ENCODE assay signal across 11 cellular contexts in the genomic region with DNA sequence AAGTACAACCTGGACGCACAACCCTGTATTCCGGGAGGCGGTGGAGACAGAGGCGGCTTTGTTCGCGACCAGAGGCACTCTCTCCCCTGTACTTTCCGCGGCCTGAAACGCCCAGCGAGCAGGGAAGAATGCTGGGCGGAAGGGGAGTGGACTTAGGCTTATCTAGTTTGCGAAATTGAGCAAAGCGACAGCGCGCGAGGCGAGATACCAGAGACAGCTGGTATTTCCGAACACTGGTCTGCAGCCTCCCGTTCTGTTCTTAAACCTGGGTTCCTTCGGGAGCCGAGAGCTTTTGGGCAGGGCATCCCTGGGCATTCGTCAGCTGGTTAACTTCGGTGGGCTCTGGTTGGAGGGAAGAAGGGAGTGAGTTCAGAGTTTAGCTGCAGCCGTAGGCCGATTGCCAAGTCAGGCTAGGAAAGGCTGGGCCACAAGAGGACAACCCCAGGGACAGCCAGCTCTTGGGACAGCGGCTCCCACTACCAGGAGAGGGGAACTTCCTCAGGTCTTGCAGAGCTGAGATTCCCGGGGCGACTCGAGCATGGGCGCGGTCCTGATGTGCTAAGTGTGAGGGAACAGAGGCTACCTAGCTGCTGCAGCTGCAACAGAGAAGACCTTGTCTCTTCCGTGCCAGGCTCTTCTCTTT. TPM values are rescaled to one million over a fixed set of nuclear protein-coding genes. Genes with fewer than 3 reads are reported as not detected.
DNase-seq lines count a peak whose midpoint lies in the region; ATAC-seq and TF ChIP-seq lines count a peak whose summit lies in the region.
"Had no signal": no experiment of that assay in that cellular context is flagged by ENCODE, and none has a peak within 500 bp of the region (broad histone marks: within the 10 kb centered on the region; RNA-seq: fewer than 3 reads in every experiment).

No MANE protein-coding gene starts in this region.

- intact Hi-C loops in activated B cell treated with CpG ODN at 0.5 μM for 24 hours (cut with micrococcal nuclease) = loop anchor here (10.0 kb wide), 1 partner anchor 1305 kb away; no protein-coding TSS in a partner anchor
- intact Hi-C loops in tibial artery (cut with DNase I; ENCODE audit: low total_unique reads) = no loop called here
- intact Hi-C loops in Right ventricle myocardium superior (cut with DNase I) = loop anchor here (10.0 kb wide), 1 partner anchor 825 kb away; no protein-coding TSS in a partner anchor
- intact Hi-C loops in dorsolateral prefrontal cortex (cut with DNase I) = no loop called here

- peak overlapping the region; percentile 18 for H3K27ac Mint-ChIP-seq in activated B cell treated with CpG ODN at 0.5 μM for 24 hours

- peaks cover 5 to 100% of the 10 kb centered on the region in 2 donors for H3K27me3 ChIP-seq in tibial artery
- H3K27me3 ChIP-seq in dorsolateral prefrontal cortex = peaks cover 54 to 100% (median 100%) of the 10 kb centered on the region in 45 donors

- TF ChIP-seq CTCF in activated B cell treated with CpG ODN at 0.5 μM for 24 hours (IDR thresholded peaks at IDR 0.05) (no peak), tibial artery (IDR thresholded peaks at IDR 0.05) (no peak), dorsolateral prefrontal cortex (IDR thresholded peaks at IDR 0.05 in 54 of 56, conservative IDR thresholded peaks at IDR 0.05 in 2 of 56; ENCODE audit: low read depth in 1 of 56, partially characterized antibody in 56 of 56) (no peak)

- no peak overlapping the region for H3K4me3 Mint-ChIP-seq in activated B cell treated with CpG ODN at 0.5 μM for 24 hours

- POLR2A ChIA-PET in activated B cell treated with CpG ODN at 0.5 μM for 24 hours (lab: Charles Lee) = interaction anchor here (1.4 to 1.6 kb wide), 2 partner anchors 14 to 15 kb away, joined by 3 to 8 read pairs; partner anchors contain the start of gene BUB3

- peak; percentile 23 for DNase-seq in stimulated activated CD4-positive, alpha-beta T cell treated with anti-CD3 and anti-CD28 coated beads, Interleukin-15, amount 100 ng/mL, for 24 hours
- DNase-seq in stimulated activated CD4-positive, alpha-beta T cell treated with anti-CD3 and anti-CD28 coated beads, Interleukin-2, amount 100 ng/mL, for 24 hours = no peak
- DNase-seq in activated B cell treated with CpG ODN at 0.5 μM for 24 hours = no peak
- DNase-seq in left kidney (ENCODE audit: low read depth, low spot score) = peak; percentile 81
- DNase-seq in tibial artery = no peak
- no peak for DNase-seq in NCI-H2196 (lab: John Stamatoyannopoulos, UW; ENCODE audit: unreplicated experiment)
- DNase-seq in Right ventricle myocardium superior = no peak
- no peak for DNase-seq in dorsolateral prefrontal cortex
- DNase-seq: DMS153 had no signal

- H3K4me3 ChIP-seq in tibial artery = no peak overlapping the region
- H3K4me3 ChIP-seq in dorsolateral prefrontal cortex = no peak overlapping the region

- H3K27ac ChIP-seq in tibial artery (no peak overlapping the region), dorsolateral prefrontal cortex (no peak overlapping the region)
- H3K27ac ChIP-seq: epithelial cell of prostate had no signal

- H3K4me1 Mint-ChIP-seq in activated B cell treated with CpG ODN at 0.5 μM for 24 hours = peaks cover 18% of the 10 kb centered on the region

- ATAC-seq in activated B cell treated with CpG ODN at 0.5 μM for 24 hours (ENCODE audit: low read depth) (no peak), Right ventricle myocardium superior (ENCODE audit: poor library complexity) (no peak)

- peaks cover 67% of the 10 kb centered on the region for H3K27me3 Mint-ChIP-seq in activated B cell treated with CpG ODN at 0.5 μM for 24 hours

- H3K36me3 ChIP-seq in tibial artery = no peaks in the 10 kb centered on the region

- no peaks in the 10 kb centered on the region for H3K9me3 Mint-ChIP-seq in activated B cell treated with CpG ODN at 0.5 μM for 24 hours

- H3K4me1 ChIP-seq in tibial artery = peaks cover 0 to 45% (median 39%) of the 10 kb centered on the region in 4 donors

- no peaks in the 10 kb centered on the region for H3K36me3 Mint-ChIP-seq in activated B cell treated with CpG ODN at 0.5 μM for 24 hours (ENCODE audit: low read depth)

- H3K9me3 ChIP-seq in tibial artery = no peaks in the 10 kb centered on the region

- CTCF ChIA-PET in activated B cell treated with CpG ODN at 0.5 μM for 24 hours (lab: Charles Lee) = interaction anchor here (0.6 to 1.4 kb wide), 2 partner anchors 11 to 828 kb away, joined by 3 read pairs; no protein-coding TSS in a partner anchor

RNA-seq across cellular contexts. Expression of gene HMX3, which starts 3.9 kb away (rescaled TPM):
- total RNA-seq in activated B cell treated with CpG ODN at 0.5 μM for 24 hours (not detected in 2 replicates), Right ventricle myocardium superior (not detected), dorsolateral prefrontal cortex (not detected)
- total RNA-seq: pulmonary artery endothelial cell had no signal

RNA-seq across cellular contexts. Expression of gene HMX2, which starts 8.3 kb away (rescaled TPM):
- total RNA-seq in activated B cell treated with CpG ODN at 0.5 μM for 24 hours (0.13 TPM in 1 of 2 replicates, not detected in the other), Right ventricle myocardium superior (not detected), dorsolateral prefrontal cortex (not detected)
- total RNA-seq: pulmonary artery endothelial cell had no signal

RNA-seq across cellular contexts. Expression of gene BUB3, which starts 14.6 kb away (rescaled TPM):
- 137 and 141 TPM in 2 replicates for total RNA-seq in activated B cell treated with CpG ODN at 0.5 μM for 24 hours
- 36.3 TPM for total RNA-seq in Right ventricle myocardium superior
- total RNA-seq in dorsolateral prefrontal cortex = 10 to 100 TPM; 42.8 to 88.8 (median 64.1) TPM

Comparison
In these comparisons a context has a peak if more than half of its experiments do, and no peak if none do; other contexts are left out.
1. DNase-seq: peak in stimulated activated CD4-positive, alpha-beta T cell treated with anti-CD3 and anti-CD28 coated beads, Interleukin-15, amount 100 ng/mL, for 24 hours (single experiment) and left kidney (single experiment); none in stimulated activated CD4-positive, alpha-beta T cell treated with anti-CD3 and anti-CD28 coated beads, Interleukin-2, amount 100 ng/mL, for 24 hours (0 of 2), activated B cell treated with CpG ODN at 0.5 μM for 24 hours (single experiment), tibial artery (0 of 2), NCI-H2196 (single experiment), Right ventricle myocardium superior (single experiment) and dorsolateral prefrontal cortex (0 of 10).
2. intact Hi-C loops: an anchor here in activated B cell treated with CpG ODN at 0.5 μM for 24 hours (10.0 kb wide) and Right ventricle myocardium superior (10.0 kb wide); none called in tibial artery and dorsolateral prefrontal cortex.